Comparison of ENCODE assay signal across 21 cellular contexts in genomic region chr10:121978511-121978910, GRCh38. TPM values are rescaled to one million over a fixed set of nuclear protein-coding genes. Genes with fewer than 3 reads are reported as not detected.
"Had no signal": no experiment of that assay in that cellular context is flagged by ENCODE, and none has a peak within 500 bp of the region (broad histone marks: within the 10 kb centered on the region; RNA-seq: fewer than 3 reads in every experiment).

No MANE protein-coding gene starts in this region.

- H3K27me3 ChIP-seq: heart left ventricle, right atrium auricular region, right lobe of liver, tibial nerve had no signal

- H3K36me3 ChIP-seq: heart left ventricle, neutrophil, right atrium auricular region, right lobe of liver, tibial nerve had no signal

- ATAC-seq: heart left ventricle; left ventricle myocardium superior; naive thymus-derived CD8-positive, alpha-beta T cell; right lobe of liver; stimulated activated memory B cell treated with anti-CD40 and anti-IgM and Interleukin-4, amounts not matched to agents 10 μg/mL and 1 μg/mL and 100 μg/mL, for 72 hours; stimulated activated naive CD8-positive, alpha-beta T cell treated with anti-CD3 and anti-CD28 coated beads, Interleukin-15, amount 100 ng/mL, for 72 hours had no signal

- H3K9me3 ChIP-seq: heart left ventricle, neutrophil, right atrium auricular region, right lobe of liver had no signal

- DNase-seq: glutamatergic neuron; hypothalamus; immature natural killer cell; left ventricle myocardium superior; naive thymus-derived CD8-positive, alpha-beta T cell; occipital lobe; right lobe of liver; stimulated activated CD4-positive, alpha-beta T cell treated with anti-CD3 and anti-CD28 coated beads, Interleukin-1b, Interleukin-23, amount 100 ng/mL, for 48 hours; stimulated activated CD4-positive, alpha-beta T cell treated with anti-CD3 and anti-CD28 coated beads, Interleukin-2, amount 100 ng/mL, for 48 hours; stimulated activated CD4-positive, alpha-beta T cell treated with anti-CD3 and anti-CD28 coated beads, Interleukin-4, amount 100 ng/mL, for 4 hours; stimulated activated CD8-positive, alpha-beta memory T cell treated with anti-CD3 and anti-CD28 coated beads, Interleukin-4, amount 100 ng/mL, for 48 hours; stimulated activated naive CD4-positive, alpha-beta T cell treated with Interleukin-2 at 50 U/mL for 16 hours; stimulated activated naive CD8-positive, alpha-beta T cell treated with anti-CD3 and anti-CD28 coated beads, Interleukin-15, amount 100 ng/mL, for 72 hours; substantia nigra had no signal

- H3K4me3 ChIP-seq: heart left ventricle, right atrium auricular region, right lobe of liver, smooth muscle cell, tibial nerve had no signal

- H3K4me1 ChIP-seq: parathyroid adenoma had no signal

- H3K27ac ChIP-seq: heart left ventricle, neutrophil, parathyroid adenoma, right atrium auricular region, right lobe of liver, tibial nerve had no signal

RNA-seq across cellular contexts. Expression of gene TACC2, which starts 10.5 kb away (rescaled TPM):
- total RNA-seq: naive thymus-derived CD8-positive, alpha-beta T cell had no signal
- polyA plus RNA-seq: immature natural killer cell; naive thymus-derived CD8-positive, alpha-beta T cell had no signal
